In genomic region chr22:40409613-40410113, GRCh38 we compare ENCODE assay signal across 1 cellular context.
TF ChIP-seq lines count a peak whose summit lies in the region.

No MANE protein-coding gene starts in this region.

TF ChIP-seq in A549, 52 proteins besides CTCF, POLR2A, EP300 and RAD21 (continued from another document):
- no peak for TF ChIP-seq NR3C1 (IDR thresholded peaks at IDR 0.05)
